Comparison of ENCODE assay signal across 11 cellular contexts in genomic region chr17:27558842-27559505, GRCh38.
A peak's percentile ranks its signal among the peaks of the same experiment; 100 is the strongest.
DNase-seq lines count a peak whose midpoint lies in the region; ATAC-seq and TF ChIP-seq lines count a peak whose summit lies in the region.
"Had no signal": no experiment of that assay in that cellular context is flagged by ENCODE, and none has a peak within 500 bp of the region (broad histone marks: within the 10 kb centered on the region; RNA-seq: fewer than 3 reads in every experiment).

No MANE protein-coding gene starts in this region.

- H4K20me1 ChIP-seq in Karpas-422 (ENCODE audit: insufficient read depth, low read depth, low read length) (no peaks in the 10 kb centered on the region), OCI-LY7 (ENCODE audit: insufficient read depth, low read length) (no peaks in the 10 kb centered on the region)

- H3K27ac Mint-ChIP-seq in CD14-positive monocyte (peak overlapping the region in 3 of 7 donors; percentile 43 to 67 (median 46)), glutamatergic neuron (ENCODE audit: unreplicated experiment) (peak overlapping the region; percentile 41)

- H3K4me3 Mint-ChIP-seq in CD14-positive monocyte = peak overlapping the region; percentile 10 to 56
- H3K4me3 Mint-ChIP-seq in glutamatergic neuron (ENCODE audit: unreplicated experiment) = no peak overlapping the region
- H3K4me3 Mint-ChIP-seq: naive B cell had no signal

- BruUV-seq in OCI-LY7 (replicated peaks; lab: Mats Ljungman, UMichigan) = no TSS peak

- no peak overlapping the region for H2AFZ ChIP-seq in Karpas-422 (ENCODE audit: low read length)
- H2AFZ ChIP-seq in OCI-LY7 (ENCODE audit: low read length) = no peak overlapping the region

- H3K9me3 ChIP-seq in SJCRH30 (replicated peaks) (no peaks in the 10 kb centered on the region), Karpas-422 (ENCODE audit: low read length) (no peaks in the 10 kb centered on the region), OCI-LY7 (ENCODE audit: low read length) (no peaks in the 10 kb centered on the region)

- DNase-seq in CD14-positive monocyte (ENCODE audit: low spot score) (no peak), SJCRH30 (peak in 1 of 2 experiments; percentile 29), glutamatergic neuron (no peak), sciatic nerve (ENCODE audit: low spot score) (no peak), Karpas-422 (no peak), NCI-H2081 (lab: John Stamatoyannopoulos, UW) (no peak), OCI-LY7 (ENCODE audit: low spot score) (no peak)
- DNase-seq: naive B cell; NCI-H1694 treated with DMSO at 0.1 percent for 48 hours; NK-92 treated with Interleukin-12 subunit alpha and Interleukin-12 subunit beta, amount 100 ng/mL, for 24 hours had no signal

- no peaks in the 10 kb centered on the region for H3K27me3 Mint-ChIP-seq in CD14-positive monocyte (ENCODE audit: low read depth in 3 of 3)
- H3K27me3 Mint-ChIP-seq in glutamatergic neuron (ENCODE audit: unreplicated experiment) = peaks cover 4% of the 10 kb centered on the region
- H3K27me3 Mint-ChIP-seq: naive B cell had no signal

- 0 out of 2 replicates have a peak, but pooled peaks cover 2% of the 10 kb centered on the region for H3K36me3 ChIP-seq in SJCRH30
- H3K36me3 ChIP-seq in Karpas-422 (ENCODE audit: insufficient read depth, low read length) = no peaks in the 10 kb centered on the region
- no peaks in the 10 kb centered on the region for H3K36me3 ChIP-seq in OCI-LY7 (ENCODE audit: insufficient read depth, low read length)

- H3K27me3 ChIP-seq in SJCRH30 (no peaks in the 10 kb centered on the region), Karpas-422 (ENCODE audit: low read length) (no peaks in the 10 kb centered on the region; the same call in 1 of the 2 replicates)

- H3K36me3 Mint-ChIP-seq in CD14-positive monocyte (peaks cover 60 to 72% of the 10 kb centered on the region in 2 donors), glutamatergic neuron (ENCODE audit: unreplicated experiment) (peaks cover 7% of the 10 kb centered on the region)

- H3K9me2 ChIP-seq in Karpas-422 (replicated peaks; ENCODE audit: insufficient read depth, low read length) (no peaks in the 10 kb centered on the region), OCI-LY7 (ENCODE audit: insufficient read depth, low read length) (no peaks in the 10 kb centered on the region)

- peaks cover 28% of the 10 kb centered on the region for H3K4me1 ChIP-seq in SJCRH30
- H3K4me1 ChIP-seq in Karpas-422 (ENCODE audit: low read length) = no peaks in the 10 kb centered on the region
- no peaks in the 10 kb centered on the region for H3K4me1 ChIP-seq in OCI-LY7 (ENCODE audit: insufficient read depth, low read length, poor library complexity, severe bottlenecking)

- CTCF ChIA-PET in OCI-LY7 (lab: Charles Lee; ENCODE audit: unreplicated experiment) = no interaction called here

- H3K4me2 ChIP-seq in Karpas-422 (ENCODE audit: low read depth, low read length, poor library complexity, severe bottlenecking) (no peak overlapping the region), OCI-LY7 (ENCODE audit: low read length) (no peak overlapping the region)

- peaks cover 46% of the 10 kb centered on the region for H3K4me1 Mint-ChIP-seq in CD14-positive monocyte
- peaks cover 24% of the 10 kb centered on the region for H3K4me1 Mint-ChIP-seq in glutamatergic neuron (ENCODE audit: low read depth, unreplicated experiment)

- H3K4me3 ChIP-seq in SJCRH30 (peak overlapping the region; percentile 57), Karpas-422 (ENCODE audit: low read length) (no peak overlapping the region), OCI-LY7 (ENCODE audit: low read depth, low read length, poor library complexity, severe bottlenecking) (no peak overlapping the region)

- H3K79me2 ChIP-seq in Karpas-422 (ENCODE audit: low read length) = no peaks in the 10 kb centered on the region
- H3K79me2 ChIP-seq in OCI-LY7 (ENCODE audit: insufficient read depth, low read depth, low read length) = no peaks in the 10 kb centered on the region

- TF ChIP-seq CTCF in CD14-positive monocyte (IDR thresholded peaks at IDR 0.05) = no peak
- TF ChIP-seq CTCF in glutamatergic neuron (IDR thresholded peaks at IDR 0.05; ENCODE audit: partially characterized antibody, unreplicated experiment) = no peak
- no peak for TF ChIP-seq CTCF in OCI-LY7 (conservative IDR thresholded peaks at IDR 0.05; ENCODE audit: low read length)

- no peak overlapping the region for H3K9ac ChIP-seq in Karpas-422 (ENCODE audit: low read length)

- ATAC-seq in sciatic nerve (peak; percentile 16), HG02981 (IDR thresholded peaks at IDR 0.05; ENCODE audit: unreplicated experiment) (no peak)

- H3K27ac ChIP-seq in SJCRH30 (peak overlapping the region; percentile 92), Karpas-422 (ENCODE audit: low read length) (no peak overlapping the region), OCI-LY7 (ENCODE audit: low read depth, low read length, poor library complexity, severe bottlenecking) (no peak overlapping the region)

- H3K9me3 Mint-ChIP-seq in CD14-positive monocyte = peaks cover 0 to 2% (median 0%) of the 10 kb centered on the region in 7 donors
- H3K9me3 Mint-ChIP-seq in glutamatergic neuron (ENCODE audit: unreplicated experiment) = peaks cover 15% of the 10 kb centered on the region
- H3K9me3 Mint-ChIP-seq: naive B cell had no signal

- intact Hi-C loops in CD14-positive monocyte (cut with micrococcal nuclease) (no loop called here), sciatic nerve (cut with DNase I) (no loop called here), OCI-LY7 (cut with micrococcal nuclease; ENCODE audit: unreplicated experiment) (no loop called here)

- POLR2A ChIA-PET in OCI-LY7 (lab: Charles Lee) = no interaction called here
